21 cellular contexts compared by ENCODE assay signal in genomic region chr5:38997579-38997978, GRCh38.
DNase-seq lines count a peak whose midpoint lies in the region; ATAC-seq and TF ChIP-seq lines count a peak whose summit lies in the region.
"Had no signal": no experiment of that assay in that cellular context is flagged by ENCODE, and none has a peak within 500 bp of the region (broad histone marks: within the 10 kb centered on the region; RNA-seq: fewer than 3 reads in every experiment).

No MANE protein-coding gene starts in this region.

- H3K9me3 ChIP-seq in psoas muscle (peaks cover 3% of the 10 kb centered on the region), right lobe of liver (no peaks in the 10 kb centered on the region)
- H3K9me3 ChIP-seq: colonic mucosa, HAP-1, mucosa of descending colon had no signal

- in situ Hi-C loops in G401 (cut with HindIII; ENCODE audit: low sequenced_read_pairs), result no loop called here

- H3K4me3 ChIP-seq in psoas muscle (no peak overlapping the region), right lobe of liver (no peak overlapping the region)
- H3K4me3 ChIP-seq: colonic mucosa, HAP-1, mucosa of descending colon had no signal

- peak; percentile 28 for DNase-seq in G401 (ENCODE audit: low spot score)
- DNase-seq in NCI-H82 (lab: John Stamatoyannopoulos, UW), result peak; percentile 47
- peak; percentile 19 for DNase-seq in left kidney (ENCODE audit: low read depth, low spot score)
- no peak for DNase-seq in psoas muscle
- no peak for DNase-seq in right lobe of liver
- no peak for DNase-seq in ureter (ENCODE audit: low spot score)
- no peak for DNase-seq in COR-L47 (lab: John Stamatoyannopoulos, UW)
- DNase-seq: activated CD8-positive, alpha-beta T cell treated with anti-CD3 and anti-CD28 coated beads, Interleukin-2, amount 10 ng/mL, durations not matched to agents 7 days and 5 days; activated naive CD4-positive, alpha-beta T cell treated with anti-CD3 and anti-CD28 coated beads, Interleukin-2, amount 50 U/mL, for 16 hours; activated T-cell treated with anti-CD3 and anti-CD28 coated beads, Interleukin-2, amount 50 U/mL, for 24 hours; CD4-positive, alpha-beta memory T cell; colonic mucosa; mucosa of descending colon; NCI-H1417; NCI-H524 treated with DMSO at 0.1 percent for 48 hours; RPMI8226; stimulated activated naive CD4-positive, alpha-beta T cell; T1000 had no signal

- peak overlapping the region; percentile 24 for H3K27ac ChIP-seq in psoas muscle
- no peak overlapping the region for H3K27ac ChIP-seq in right lobe of liver
- H3K27ac ChIP-seq: colonic mucosa had no signal

- peaks cover 0 to 23% of the 10 kb centered on the region in 2 donors for H3K36me3 ChIP-seq in psoas muscle (ENCODE audit: insufficient read depth in 1 of 2, low read depth in 1 of 2)
- H3K36me3 ChIP-seq in right lobe of liver, result no peaks in the 10 kb centered on the region
- H3K36me3 ChIP-seq: colonic mucosa, HAP-1 had no signal

- H3K27me3 ChIP-seq in psoas muscle (ENCODE audit: insufficient read depth in 3 of 3, low read length in 2 of 3) (no peaks in the 10 kb centered on the region), right lobe of liver (no peaks in the 10 kb centered on the region)
- H3K27me3 ChIP-seq: colonic mucosa had no signal

- intact Hi-C loops in psoas muscle (cut with DNase I) (loop anchor here (5.0 kb wide), 2 partner anchors 80 to 85 kb away; no protein-coding TSS in a partner anchor), right lobe of liver (cut with DNase I) (loop anchor here in 1 of 2 donors (10.0 kb wide), 1 partner anchor 77 kb away; the partner anchor contains the start of gene RICTOR)

- peaks cover 18% of the 10 kb centered on the region for H3K4me1 ChIP-seq in psoas muscle
- no peaks in the 10 kb centered on the region for H3K4me1 ChIP-seq in right lobe of liver
- H3K4me1 ChIP-seq: colonic mucosa had no signal

- peak in 2 of 4 donors; percentile 50 to 63 for ATAC-seq in psoas muscle
- no peak for ATAC-seq in right lobe of liver
- ATAC-seq: activated CD4-positive, CD25-positive, alpha-beta regulatory T cell treated with anti-CD3 and anti-CD28 coated beads, Interleukin-2, amount 50 U/mL, for 24 hours; activated CD8-positive, alpha-beta T cell treated with anti-CD3 and anti-CD28 coated beads, Interleukin-2, amount 10 ng/mL, durations not matched to agents 7 days and 5 days; left lobe of liver; mucosa of descending colon had no signal

- TF ChIP-seq POLR2A in right lobe of liver (IDR thresholded peaks at IDR 0.05), result no peak

- TF ChIP-seq CTCF in psoas muscle (IDR thresholded peaks at IDR 0.05) (no peak), right lobe of liver (IDR thresholded peaks at IDR 0.05) (no peak)

- WGBS in psoas muscle, 3 donors, result 24 to 32% (median 30%) methylated on average over 2 of the region's 2 CpGs
- 72% methylated on average over 2 of the region's 2 CpGs for WGBS in right lobe of liver (ENCODE audit: insufficient coverage, low coverage, low lambda C conversion rate, missing lambda C conversion rate)

Comparison
In these comparisons a context has a peak if more than half of its experiments do, and no peak if none do; other contexts are left out.
1. DNase-seq: peak in G401 (single experiment), NCI-H82 (single experiment) and left kidney (single experiment); none in psoas muscle (0 of 2), right lobe of liver (0 of 3), ureter (single experiment) and COR-L47 (single experiment).